Comparison of ENCODE assay signal across 27 cellular contexts in genomic region chr7:78448915-78449314, GRCh38.
"Had no signal": no experiment of that assay in that cellular context is flagged by ENCODE, and none has a peak within 500 bp of the region (broad histone marks: within the 10 kb centered on the region; RNA-seq: fewer than 3 reads in every experiment).

No MANE protein-coding gene starts in this region.

- H3K27me3 Mint-ChIP-seq: memory B cell; stimulated activated memory B cell treated with anti-CD40 and anti-IgM and Interleukin-4, amounts not matched to agents 10 μg/mL and 1 μg/mL and 100 μg/mL, for 72 hours; stimulated activated naive CD8-positive, alpha-beta T cell treated with anti-CD3 and anti-CD28 coated beads, Interleukin-15, Interleukin-2, amounts not matched to agents 100 ng/mL and 50 ng/mL, for 24 hours had no signal

- H3K27me3 ChIP-seq: dorsolateral prefrontal cortex, gastroesophageal sphincter, heart left ventricle, ovary, sigmoid colon, spleen, transverse colon, vagina had no signal

- H3K27ac ChIP-seq: gastroesophageal sphincter, heart left ventricle, ovary, psoas muscle, sigmoid colon, spleen, thoracic aorta, transverse colon, vagina had no signal

- H3K27ac Mint-ChIP-seq: immature natural killer cell; memory B cell; natural killer cell; stimulated activated memory B cell treated with anti-CD40 and anti-IgM and Interleukin-4, amounts not matched to agents 10 μg/mL and 1 μg/mL and 100 μg/mL, for 72 hours; stimulated activated naive CD8-positive, alpha-beta T cell treated with anti-CD3 and anti-CD28 coated beads, Interleukin-15, Interleukin-2, amounts not matched to agents 100 ng/mL and 50 ng/mL, for 24 hours had no signal

- H3K4me3 Mint-ChIP-seq: immature natural killer cell; memory B cell; natural killer cell; stimulated activated memory B cell treated with anti-CD40 and anti-IgM and Interleukin-4, amounts not matched to agents 10 μg/mL and 1 μg/mL and 100 μg/mL, for 72 hours; stimulated activated naive CD8-positive, alpha-beta T cell treated with anti-CD3 and anti-CD28 coated beads, Interleukin-15, Interleukin-2, amounts not matched to agents 100 ng/mL and 50 ng/mL, for 24 hours had no signal

- ATAC-seq: esophagus mucosa; gastroesophageal sphincter; left colon; natural killer cell; psoas muscle; right cardiac atrium; stimulated activated memory B cell treated with anti-CD40 and anti-IgM and Interleukin-4, amounts not matched to agents 10 μg/mL and 1 μg/mL and 100 μg/mL, for 72 hours had no signal

- H3K4me1 ChIP-seq: gastroesophageal sphincter, heart left ventricle, sigmoid colon, spleen, transverse colon, vagina had no signal

- H3K36me3 ChIP-seq: gastroesophageal sphincter, heart left ventricle, ovary, sigmoid colon, spleen, thoracic aorta, transverse colon, vagina had no signal

- H3K4me3 ChIP-seq: dorsolateral prefrontal cortex, gastroesophageal sphincter, heart left ventricle, lung, ovary, psoas muscle, sigmoid colon, spleen, thoracic aorta, transverse colon, vagina had no signal

- H3K4me1 Mint-ChIP-seq: immature natural killer cell; memory B cell; natural killer cell; stimulated activated memory B cell treated with anti-CD40 and anti-IgM and Interleukin-4, amounts not matched to agents 10 μg/mL and 1 μg/mL and 100 μg/mL, for 72 hours had no signal

- H3K9me3 ChIP-seq: gastroesophageal sphincter, heart left ventricle, ovary, psoas muscle, sigmoid colon, spleen, thoracic aorta, transverse colon, vagina had no signal

- H3K9me3 Mint-ChIP-seq: stimulated activated memory B cell treated with anti-CD40 and anti-IgM and Interleukin-4, amounts not matched to agents 10 μg/mL and 1 μg/mL and 100 μg/mL, for 72 hours; stimulated activated naive CD8-positive, alpha-beta T cell treated with anti-CD3 and anti-CD28 coated beads, Interleukin-15, Interleukin-2, amounts not matched to agents 100 ng/mL and 50 ng/mL, for 24 hours had no signal

- H3K36me3 Mint-ChIP-seq: immature natural killer cell; memory B cell; natural killer cell; stimulated activated memory B cell treated with anti-CD40 and anti-IgM and Interleukin-4, amounts not matched to agents 10 μg/mL and 1 μg/mL and 100 μg/mL, for 72 hours had no signal

- DNase-seq: dorsolateral prefrontal cortex; effector CD4-positive, alpha-beta T cell; foreskin fibroblast; heart left ventricle; hypothalamus; immature natural killer cell; islet precursor cell; kidney glomerular epithelial cell; left colon; natural killer cell; occipital lobe; ovary; posterior cingulate gyrus; psoas muscle; right cardiac atrium; sigmoid colon; spleen; stimulated activated CD4-positive, alpha-beta T cell treated with anti-CD3 and anti-CD28 coated beads, Interleukin-4, amount 100 ng/mL, for 4 hours; transverse colon had no signal
